ENCODE assay signal across 29 cellular contexts in the genomic region with DNA sequence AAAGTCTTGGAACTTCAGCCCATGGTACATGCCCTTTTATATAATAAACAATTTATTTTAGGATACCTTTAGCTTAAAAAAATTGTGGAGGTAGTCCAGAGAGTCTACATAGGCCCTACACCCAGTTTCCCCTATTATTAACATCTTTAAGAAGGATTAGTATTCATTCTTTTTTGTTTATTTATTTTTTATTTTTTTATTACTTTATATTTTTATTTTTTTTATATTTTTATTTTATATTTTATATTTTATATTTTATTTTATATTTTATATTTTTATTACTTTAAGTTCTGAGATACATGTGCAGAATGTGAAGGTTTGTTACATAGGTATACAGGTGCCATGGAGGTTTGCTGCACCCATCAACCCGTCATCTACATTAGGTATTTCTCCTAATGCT.
"Had no signal": no experiment of that assay in that cellular context is flagged by ENCODE, and none has a peak within 500 bp of the region (broad histone marks: within the 10 kb centered on the region; RNA-seq: fewer than 3 reads in every experiment).

No MANE protein-coding gene starts in this region.

- H3K36me3 ChIP-seq: lower lobe of right lung, pancreas, prostate gland, suprapubic skin, thoracic aorta, tibial artery, upper lobe of right lung had no signal

- ATAC-seq: left cardiac atrium; left lobe of liver; left ventricle myocardium superior; lower lobe of right lung; naive thymus-derived CD8-positive, alpha-beta T cell; pancreas; right cardiac atrium; sciatic nerve; stimulated activated effector memory CD8-positive, alpha-beta T cell treated with anti-CD3 and anti-CD28 coated beads, Interleukin-12 subunit alpha, Interleukin-12 subunit beta, amount 100 ng/mL, for 72 hours; upper lobe of right lung had no signal

- H3K27ac ChIP-seq: hepatocyte, lower lobe of right lung, pancreas, prostate gland, skin epidermis, suprapubic skin, thoracic aorta, tibial artery, upper lobe of right lung had no signal

- H3K9me3 ChIP-seq: pancreas, prostate gland had no signal

- DNase-seq: islet precursor cell; kidney glomerular epithelial cell; left cardiac atrium; left ventricle myocardium superior; lower lobe of right lung; mammary epithelial cell; mesenchymal stem cell; naive thymus-derived CD8-positive, alpha-beta T cell; nucleus accumbens; pancreas; posterior cingulate gyrus; retina; right cardiac atrium; stimulated activated CD4-positive, alpha-beta T cell treated with anti-CD3 and anti-CD28 coated beads, Interleukin-12 subunit alpha, Interleukin-12 subunit beta, amount 100 ng/mL, for 4 hours; stimulated activated CD4-positive, alpha-beta T cell treated with anti-CD3 and anti-CD28 coated beads, Interleukin-15, amount 100 ng/mL, for 24 hours; stimulated activated CD4-positive, alpha-beta T cell treated with anti-CD3 and anti-CD28 coated beads, Interleukin-4, amount 100 ng/mL, for 24 hours; stimulated activated naive CD4-positive, alpha-beta T cell; tibial artery; trophoblast cell; upper lobe of right lung had no signal

- FAIRE-seq: pancreas, urothelium cell line had no signal

- H3K4me3 ChIP-seq: hepatocyte, lower lobe of right lung, pancreas, prostate gland, skin epidermis, suprapubic skin, thoracic aorta, tibial artery, upper lobe of right lung had no signal

- H3K4me1 ChIP-seq: pancreas, prostate gland, tibial artery, upper lobe of right lung had no signal
